Comparison of ENCODE assay signal across 1 cellular context in genomic region chr14:78154827-78155226, GRCh38.
TF ChIP-seq lines count a peak whose summit lies in the region.

No MANE protein-coding gene starts in this region.

TF ChIP-seq in K562, 482 proteins besides CTCF, POLR2A, EP300 and RAD21 (continued from another document):
- TF ChIP-seq MLX (CRISPR knock-in tag; conservative IDR thresholded peaks at IDR 0.05), result no peak
- TF ChIP-seq CLOCK (CRISPR knock-in tag; IDR thresholded peaks at IDR 0.05; ENCODE audit: borderline replicate concordance), result no peak
- TF ChIP-seq CEBPZ (IDR thresholded peaks at IDR 0.05; ENCODE audit: borderline replicate concordance, low read depth, low read length), result no peak
- no peak for TF ChIP-seq PBX2 (CRISPR knock-in tag; IDR thresholded peaks at IDR 0.05; ENCODE audit: low read depth)
- no peak for TF ChIP-seq PBX2 (tag; conservative IDR thresholded peaks at IDR 0.05; ENCODE audit: low read depth)
